ENCODE assay signal across 8 cellular contexts in the genomic region with DNA sequence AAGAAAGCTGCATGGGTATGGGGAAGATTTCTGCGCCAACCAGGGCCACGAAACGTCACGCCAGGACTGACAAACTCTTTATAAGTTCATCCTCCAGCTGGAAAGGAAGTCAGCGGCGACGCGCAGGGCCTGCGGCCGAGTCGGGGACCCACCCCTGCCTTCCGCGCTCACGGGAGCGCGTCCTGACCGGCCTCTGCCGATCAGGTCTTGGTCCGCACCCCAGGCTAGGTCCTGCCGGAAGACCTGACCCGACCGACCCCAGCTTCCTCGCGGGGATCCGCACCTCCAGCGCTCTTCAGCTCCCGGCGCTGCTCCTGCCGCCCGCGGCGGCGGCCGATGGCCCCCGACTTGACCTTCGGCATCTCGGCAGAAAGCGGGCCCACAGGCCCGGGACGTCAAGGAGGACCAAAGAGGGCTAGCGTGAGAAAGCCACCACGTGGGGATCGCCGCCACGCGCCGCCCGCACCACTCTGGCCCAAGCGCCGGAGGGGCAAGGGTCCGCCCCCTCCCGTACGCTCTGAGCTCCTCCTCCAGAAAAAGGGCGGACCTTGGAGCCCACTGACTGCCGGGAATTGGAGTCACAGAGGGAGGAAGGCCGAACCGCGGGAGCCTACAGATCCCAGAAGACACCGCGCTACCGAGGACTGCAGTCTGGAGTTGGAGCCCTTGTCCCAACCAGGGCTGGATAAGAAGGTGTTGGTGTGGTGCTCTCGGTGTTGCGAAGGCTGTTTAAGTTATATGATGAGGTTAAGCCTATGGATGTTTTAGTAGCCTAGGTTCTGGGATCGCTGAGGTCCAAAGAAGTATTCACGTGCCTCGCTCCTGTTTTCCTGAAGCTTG. TPM values are rescaled to one million over a fixed set of nuclear protein-coding genes. Genes with fewer than 3 reads are reported as not detected.
A peak's percentile ranks its signal among the peaks of the same experiment; 100 is the strongest.
DNase-seq lines count a peak whose midpoint lies in the region; ATAC-seq and TF ChIP-seq lines count a peak whose summit lies in the region.

A gene (minus strand): TSS at position 495 of the 840 bp plus-strand sequence. CDS start 133 bp downstream, at position 362.

- no peaks in the 10 kb centered on the region for H3K27me3 ChIP-seq in RWPE2 (ENCODE audit: insufficient read depth, poor library complexity, severe bottlenecking)

- DNase-seq in EH (ENCODE audit: low read depth) (peak; percentile 98), H4 (ENCODE audit: low spot score) (peak; percentile 94), LoVo (ENCODE audit: low spot score) (peak; percentile 99), RWPE2 (ENCODE audit: low spot score) (peak; percentile 98), fibroblast of mammary gland (ENCODE audit: low read depth) (peak; percentile 96)
- peak; percentile 92 for DNase-seq in activated T-helper 2 cell treated with anti-CD3 and anti-CD28 coated beads, Interferon-gamma antibody, Interleukin-2, Interleukin-4, amounts not matched to agents 10 μg/mL and 5 μg/mL and 100 μg/mL, durations not matched to agents 14 hours and 24 hours and 36 hours (ENCODE audit: low spot score)
- DNase-seq in naive thymus-derived CD8-positive, alpha-beta T cell: peak; percentile 79 to 95 (median 90)
- DNase-seq in stimulated activated naive CD4-positive, alpha-beta T cell (lab: John Stamatoyannopoulos, UW): peak; percentile 83 to 92 (median 88)

- H3K4me3 ChIP-seq in RWPE2 (ENCODE audit: severe bottlenecking) (peak within 1 kb of the TSS; percentile 92), fibroblast of mammary gland (ENCODE audit: control insufficient read depth, low read depth, low read length) (peak within 1 kb of the TSS; percentile 90)

- H3K4me3 Mint-ChIP-seq in activated T-helper 2 cell treated with anti-CD3 and anti-CD28 coated beads, Interferon-gamma antibody, Interleukin-2, Interleukin-4, amounts not matched to agents 10 μg/mL and 5 μg/mL and 100 μg/mL, durations not matched to agents 14 hours and 24 hours and 36 hours (ENCODE audit: low read depth): peak within 1 kb of the TSS; percentile 94
- peak within 1 kb of the TSS; percentile 94 to 99 (median 99) for H3K4me3 Mint-ChIP-seq in naive thymus-derived CD8-positive, alpha-beta T cell

- no peaks in the 10 kb centered on the region for H3K9me3 Mint-ChIP-seq in activated T-helper 2 cell treated with anti-CD3 and anti-CD28 coated beads, Interferon-gamma antibody, Interleukin-2, Interleukin-4, amounts not matched to agents 10 μg/mL and 5 μg/mL and 100 μg/mL, durations not matched to agents 14 hours and 24 hours and 36 hours
- no peaks in the 10 kb centered on the region for H3K9me3 Mint-ChIP-seq in naive thymus-derived CD8-positive, alpha-beta T cell

- intact Hi-C loops in activated T-helper 2 cell treated with anti-CD3 and anti-CD28 coated beads, Interferon-gamma antibody, Interleukin-2, Interleukin-4, amounts not matched to agents 10 μg/mL and 5 μg/mL and 100 μg/mL, durations not matched to agents 14 hours and 24 hours and 36 hours (cut with micrococcal nuclease): loop anchor here (1.0 to 5.0 kb wide), 5 partner anchors 8 to 181 kb away; a partner anchor contains a TSS

- H3K27ac ChIP-seq in RWPE2 (ENCODE audit: poor library complexity, severe bottlenecking): peak within 1 kb of the TSS; percentile 74

- peak; percentile 99 for ATAC-seq in RWPE2 (ENCODE audit: low read depth)
- ATAC-seq in naive thymus-derived CD8-positive, alpha-beta T cell: peak; percentile 95 to 96

- TF ChIP-seq CTCF in RWPE2 (IDR thresholded peaks at IDR 0.05; ENCODE audit: poor library complexity, severe bottlenecking) (no peak), fibroblast of mammary gland (conservative IDR thresholded peaks at IDR 0.05; ENCODE audit: control insufficient read depth, insufficient read depth, low read depth, low read length) (no peak)

- no peaks in the 10 kb centered on the region for H3K9me3 ChIP-seq in RWPE2 (ENCODE audit: severe bottlenecking)

- POLR2A ChIA-PET in naive thymus-derived CD8-positive, alpha-beta T cell (lab: Charles Lee): interaction anchor here (0.6 to 2.6 kb wide), 17 partner anchors 9 to 1073 kb away, joined by 3 to 41 read pairs (median 4); a partner anchor contains a TSS

- H3K36me3 Mint-ChIP-seq in activated T-helper 2 cell treated with anti-CD3 and anti-CD28 coated beads, Interferon-gamma antibody, Interleukin-2, Interleukin-4, amounts not matched to agents 10 μg/mL and 5 μg/mL and 100 μg/mL, durations not matched to agents 14 hours and 24 hours and 36 hours (ENCODE audit: low read depth): peaks cover 34% of the 10 kb centered on the region
- peaks cover 0 to 31% (median 5%) of the 10 kb centered on the region in 3 donors for H3K36me3 Mint-ChIP-seq in naive thymus-derived CD8-positive, alpha-beta T cell

- peaks cover 30% of the 10 kb centered on the region for H3K36me3 ChIP-seq in RWPE2 (ENCODE audit: low read depth)

- H3K27ac Mint-ChIP-seq in activated T-helper 2 cell treated with anti-CD3 and anti-CD28 coated beads, Interferon-gamma antibody, Interleukin-2, Interleukin-4, amounts not matched to agents 10 μg/mL and 5 μg/mL and 100 μg/mL, durations not matched to agents 14 hours and 24 hours and 36 hours: peak within 1 kb of the TSS; percentile 91
- peak within 1 kb of the TSS; percentile 91 to 98 (median 97) for H3K27ac Mint-ChIP-seq in naive thymus-derived CD8-positive, alpha-beta T cell

- H3K27me3 Mint-ChIP-seq in activated T-helper 2 cell treated with anti-CD3 and anti-CD28 coated beads, Interferon-gamma antibody, Interleukin-2, Interleukin-4, amounts not matched to agents 10 μg/mL and 5 μg/mL and 100 μg/mL, durations not matched to agents 14 hours and 24 hours and 36 hours (ENCODE audit: low read depth): no peaks in the 10 kb centered on the region
- no peaks in the 10 kb centered on the region for H3K27me3 Mint-ChIP-seq in naive thymus-derived CD8-positive, alpha-beta T cell

- peaks cover 2% of the 10 kb centered on the region for H3K4me1 ChIP-seq in RWPE2 (ENCODE audit: insufficient read depth, poor library complexity, severe bottlenecking)

- H3K4me1 Mint-ChIP-seq in activated T-helper 2 cell treated with anti-CD3 and anti-CD28 coated beads, Interferon-gamma antibody, Interleukin-2, Interleukin-4, amounts not matched to agents 10 μg/mL and 5 μg/mL and 100 μg/mL, durations not matched to agents 14 hours and 24 hours and 36 hours (ENCODE audit: low read depth): peaks cover 25% of the 10 kb centered on the region
- H3K4me1 Mint-ChIP-seq in naive thymus-derived CD8-positive, alpha-beta T cell: peaks cover 14 to 33% (median 27%) of the 10 kb centered on the region in 4 donors

RNA-seq across cellular contexts. Expression of the gene that starts here (rescaled TPM):
- 41.9 and 49.9 TPM in 2 replicates for total RNA-seq in H4 (2014; rRNA removed; shearing (Covaris generic))
- total RNA-seq in activated T-helper 2 cell treated with anti-CD3 and anti-CD28 coated beads, Interferon-gamma antibody, Interleukin-2, Interleukin-4, amounts not matched to agents 10 μg/mL and 5 μg/mL and 100 μg/mL, durations not matched to agents 14 hours and 24 hours and 36 hours: 39.8 and 45.0 TPM in 2 replicates
- 10 to 100 TPM; 23.2 to 23.4 TPM for total RNA-seq in naive thymus-derived CD8-positive, alpha-beta T cell
- polyA plus RNA-seq in naive thymus-derived CD8-positive, alpha-beta T cell: 10 to 100 TPM; 44.4 to 50.9 (median 46.3) TPM

Comparison
In these comparisons a context has a peak if more than half of its experiments do, and no peak if none do; other contexts are left out.
1. Peak in every context shown above with its lines: DNase-seq, ATAC-seq, H3K4me3 ChIP-seq and H3K27ac ChIP-seq.